18 cellular contexts compared by ENCODE assay signal in genomic region chr5:34555699-34556513, GRCh38.
DNase-seq lines count a peak whose midpoint lies in the region; ATAC-seq and TF ChIP-seq lines count a peak whose summit lies in the region.
"Had no signal": no experiment of that assay in that cellular context is flagged by ENCODE, and none has a peak within 500 bp of the region (broad histone marks: within the 10 kb centered on the region; RNA-seq: fewer than 3 reads in every experiment).

No MANE protein-coding gene starts in this region.

- H3K14ac ChIP-seq in mesenchymal stem cell (ENCODE audit: low read length in 2 of 2): peak overlapping the region in 1 of 2 experiments; percentile 23

- POLR2A ChIA-PET in HEK293 (lab: Yijun Ruan, JAX): no interaction called here

- no peaks in the 10 kb centered on the region for H3K79me2 ChIP-seq in mesendoderm (ENCODE audit: control insufficient read depth, insufficient read depth, low read length)

- H2BK15ac ChIP-seq in mesendoderm (replicated peaks; ENCODE audit: low read depth) (no peak overlapping the region), mesenchymal stem cell (ENCODE audit: low read depth, poor library complexity, severe bottlenecking) (no peak overlapping the region)

- H3K27ac ChIP-seq in HEK293 (ENCODE audit: extremely low read depth, low read depth, low read length) (no peak overlapping the region), colonic mucosa (peak overlapping the region; percentile 58), mesendoderm (ENCODE audit: low read depth, low read length) (no peak overlapping the region), mesenchymal stem cell (ENCODE audit: low read length, poor library complexity, severe bottlenecking) (no peak overlapping the region)
- H3K27ac ChIP-seq: coronary artery, KMS-11 had no signal

- ATAC-seq in GM19351 (IDR thresholded peaks at IDR 0.05; ENCODE audit: unreplicated experiment): no peak
- ATAC-seq: stimulated activated naive B cell treated with anti-CD40 and anti-IgM and Interleukin-4, amounts not matched to agents 10 μg/mL and 1 μg/mL and 100 μg/mL, for 72 hours had no signal

- H3K4me2 ChIP-seq in mesendoderm (ENCODE audit: low read length): no peak overlapping the region
- H3K4me2 ChIP-seq in mesenchymal stem cell (ENCODE audit: low read length, poor library complexity, severe bottlenecking): no peak overlapping the region
- H3K4me2 ChIP-seq: KMS-11 had no signal

- H3K27me3 ChIP-seq in colonic mucosa (no peaks in the 10 kb centered on the region), mesendoderm (ENCODE audit: insufficient read depth, low read length, poor library complexity) (no peaks in the 10 kb centered on the region), mesenchymal stem cell (ENCODE audit: control insufficient read depth in 1 of 2, insufficient read depth in 1 of 2, low read length in 2 of 2) (no peaks in the 10 kb centered on the region)

- H3K18ac ChIP-seq in mesendoderm (ENCODE audit: low read length) (no peak overlapping the region), mesenchymal stem cell (ENCODE audit: low read depth in 1 of 2, low read length in 2 of 2) (no peak overlapping the region)

- H3K79me1 ChIP-seq in mesendoderm (ENCODE audit: low read length) (no peaks in the 10 kb centered on the region), mesenchymal stem cell (replicated peaks; ENCODE audit: low read length, poor library complexity, severe bottlenecking) (no peaks in the 10 kb centered on the region)

- intact Hi-C loops in colonic mucosa (cut with DNase I): no loop called here

- CTCF ChIA-PET in HEK293 (lab: Yijun Ruan, JAX): interaction anchor here (0.8 to 1.5 kb wide), 3 partner anchors 18 to 343 kb away, joined by 3 to 5 read pairs (median 4); no protein-coding TSS in a partner anchor

- no peak overlapping the region for H4K5ac ChIP-seq in mesendoderm (ENCODE audit: low read length)

- H3K4me3 ChIP-seq in HEK293 (ENCODE audit: low read depth, low read length) (no peak overlapping the region), colonic mucosa (no peak overlapping the region), mesendoderm (ENCODE audit: low read length) (no peak overlapping the region), mesenchymal stem cell (ENCODE audit: insufficient read depth in 1 of 2, low read depth in 1 of 2, low read length in 2 of 2) (no peak overlapping the region)
- H3K4me3 ChIP-seq: coronary artery had no signal

- no peaks in the 10 kb centered on the region for H3K36me3 ChIP-seq in HEK293 (ENCODE audit: control insufficient read depth in 2 of 2, insufficient read depth in 1 of 2, low read length in 2 of 2)
- H3K36me3 ChIP-seq in colonic mucosa: no peaks in the 10 kb centered on the region
- H3K36me3 ChIP-seq in mesendoderm (ENCODE audit: control insufficient read depth, insufficient read depth, low read length): no peaks in the 10 kb centered on the region
- no peaks in the 10 kb centered on the region for H3K36me3 ChIP-seq in mesenchymal stem cell (ENCODE audit: control insufficient read depth in 1 of 2, insufficient read depth in 2 of 2, low read depth in 1 of 2, low read length in 2 of 2)

- H3K23ac ChIP-seq in mesendoderm (ENCODE audit: low read length) (no peak overlapping the region), mesenchymal stem cell (ENCODE audit: low read length in 2 of 2) (no peak overlapping the region)

- no peak overlapping the region for H4K91ac ChIP-seq in mesenchymal stem cell (ENCODE audit: low read length)

- no peak overlapping the region for H2BK12ac ChIP-seq in mesenchymal stem cell (ENCODE audit: low read length in 2 of 2)

- H3K9ac ChIP-seq in colonic mucosa (ENCODE audit: low read depth in 2 of 2, low read length in 2 of 2) (no peak overlapping the region), mesendoderm (ENCODE audit: low read length) (no peak overlapping the region), mesenchymal stem cell (ENCODE audit: low read length) (no peak overlapping the region)
- H3K9ac ChIP-seq: KMS-11 had no signal

- no peak overlapping the region for H2BK120ac ChIP-seq in mesendoderm (ENCODE audit: low read depth, low read length)
- H2BK120ac ChIP-seq in mesenchymal stem cell (ENCODE audit: low read depth, low read length): no peak overlapping the region

- H3K9me3 ChIP-seq in HEK293 (ENCODE audit: control insufficient read depth, insufficient read depth, low read depth, low read length): no peaks in the 10 kb centered on the region
- H3K9me3 ChIP-seq in colonic mucosa: no peaks in the 10 kb centered on the region
- H3K9me3 ChIP-seq in mesenchymal stem cell (ENCODE audit: control insufficient read depth, low read length): no peaks in the 10 kb centered on the region

- H2BK5ac ChIP-seq in mesendoderm (ENCODE audit: low read length): no peak overlapping the region
- H2BK5ac ChIP-seq in mesenchymal stem cell (ENCODE audit: low read depth, low read length, poor library complexity, severe bottlenecking): no peak overlapping the region

- H2AFZ ChIP-seq in mesenchymal stem cell (ENCODE audit: low read depth, low read length): no peak overlapping the region

- TF ChIP-seq CTCF in HEK293 (tag by site-specific recombination; IDR thresholded peaks at IDR 0.05): no peak
- no peak for TF ChIP-seq CTCF in colonic mucosa (IDR thresholded peaks at IDR 0.05)

- H3K4me1 ChIP-seq in HEK293 (ENCODE audit: control insufficient read depth, insufficient read depth, low read length) (peaks cover 8% of the 10 kb centered on the region; the same call in 1 of the 2 replicates), colonic mucosa (no peaks in the 10 kb centered on the region), mesendoderm (ENCODE audit: control insufficient read depth, low read depth, low read length) (peaks cover 3% of the 10 kb centered on the region), mesenchymal stem cell (ENCODE audit: control insufficient read depth, insufficient read depth, low read depth, low read length) (no peaks in the 10 kb centered on the region)

- no CpG with 5 or more reads among the region's 10 CpGs for WGBS in mesendoderm (ENCODE audit: extremely low coverage, insufficient coverage, low lambda C conversion rate)
- WGBS in mesenchymal stem cell: 85% methylated on average over 8 of the region's 10 CpGs

- H2AK5ac ChIP-seq in mesendoderm (ENCODE audit: low read length): no peak overlapping the region
- H2AK5ac ChIP-seq in mesenchymal stem cell (ENCODE audit: low read length, severe bottlenecking): no peak overlapping the region

- DNase-seq in NCI-H524 (lab: John Stamatoyannopoulos, UW) (peak; percentile 45 to 67), colonic mucosa (no peak), mesendoderm (peak; percentile 33), UCSD-AML1 (lab: John Stamatoyannopoulos, UW; ENCODE audit: unreplicated experiment) (no peak), mesenchymal stem cell (no peak), AG08395 (ENCODE audit: low spot score) (no peak)
- DNase-seq: activated CD4-positive, alpha-beta T cell treated with anti-CD3 and anti-CD28 coated beads, Interleukin-2, amount 50 U/mL, for 4 hours; activated naive CD4-positive, alpha-beta T cell treated with anti-CD3 and anti-CD28 coated beads, Interleukin-2, amount 10 ng/mL, durations not matched to agents 7 days and 5 days; activated T-cell treated with anti-CD3 and anti-CD28 coated beads, Interleukin-2, amount 50 U/mL, for 1 hour; NCI-H1048; NCI-H345; stimulated activated CD4-positive, alpha-beta T cell treated with anti-CD3 and anti-CD28 coated beads, Interleukin-12 subunit alpha, Interleukin-12 subunit beta, amount 100 ng/mL, for 4 hours; stimulated activated naive B cell treated with anti-CD40 and anti-IgM and Interleukin-4, amounts not matched to agents 10 μg/mL and 1 μg/mL and 100 μg/mL, for 72 hours; trophoblast cell had no signal

- no peak overlapping the region for H3K56ac ChIP-seq in mesendoderm (ENCODE audit: low read length)

- H4K8ac ChIP-seq in mesendoderm (ENCODE audit: low read depth, low read length): no peak overlapping the region
- H4K8ac ChIP-seq in mesenchymal stem cell (ENCODE audit: low read length): no peak overlapping the region

- H3K4ac ChIP-seq in mesendoderm (ENCODE audit: low read depth, low read length) (no peak overlapping the region), mesenchymal stem cell (ENCODE audit: low read depth in 1 of 2, low read length in 2 of 2) (no peak overlapping the region)

TF ChIP-seq in HEK293, 187 proteins besides CTCF, POLR2A, EP300 and RAD21 (continues in another document):
- TF ChIP-seq ATF2 (tag by site-specific recombination; IDR thresholded peaks at IDR 0.05; ENCODE audit: low read depth): no peak
- no peak for TF ChIP-seq ZNF776 (tag by site-specific recombination; IDR thresholded peaks at IDR 0.05; ENCODE audit: borderline replicate concordance)
- TF ChIP-seq ZNF639 (tag by site-specific recombination; IDR thresholded peaks at IDR 0.05): no peak
- TF ChIP-seq KLF7 (tag by site-specific recombination; IDR thresholded peaks at IDR 0.05; ENCODE audit: borderline replicate concordance): 0 out of 2 replicates have a peak, but pooled peaks have one; percentile 7
- TF ChIP-seq ZNF394 (tag by site-specific recombination; IDR thresholded peaks at IDR 0.05; ENCODE audit: borderline replicate concordance): no peak
- TF ChIP-seq FEZF1 (tag by site-specific recombination; IDR thresholded peaks at IDR 0.05): peak; percentile 24; the same call in 1 of the 2 replicates
- 0 out of 2 replicates have a peak, but pooled peaks have one; percentile 5 for TF ChIP-seq ZNF555 (tag by site-specific recombination; conservative IDR thresholded peaks at IDR 0.05)
- TF ChIP-seq YY2 (tag by site-specific recombination; IDR thresholded peaks at IDR 0.05): no peak
- no peak for TF ChIP-seq ZNF133 (tag by site-specific recombination; IDR thresholded peaks at IDR 0.05)

Comparison
In these comparisons a context has a peak if more than half of its experiments do, and no peak if none do; other contexts are left out.
1. DNase-seq: peak in NCI-H524 (2 of 2) and mesendoderm (single experiment); none in colonic mucosa (single experiment), UCSD-AML1 (single experiment), mesenchymal stem cell (single experiment) and AG08395 (single experiment).